In the genomic region with DNA sequence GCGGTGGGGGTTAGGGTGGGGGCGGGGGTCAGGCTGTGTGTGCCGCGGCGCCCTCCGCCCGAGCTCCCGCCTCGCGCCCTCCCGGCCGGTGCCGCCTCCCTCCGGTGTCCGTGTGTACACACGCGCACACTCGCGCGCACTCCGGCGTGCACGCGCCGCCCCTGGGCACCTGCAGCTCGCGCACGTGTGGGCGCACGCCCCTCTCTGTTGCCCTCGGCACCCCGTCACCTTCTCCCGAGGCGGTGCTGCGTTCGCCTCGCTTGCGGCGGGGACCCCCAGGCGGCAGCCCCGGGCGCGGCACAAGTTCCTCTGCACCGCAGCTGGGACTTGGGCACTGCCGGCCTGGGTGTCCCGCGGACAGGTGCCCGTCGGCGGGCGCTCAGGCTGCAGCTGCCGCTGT, we compare ENCODE assay signal across 9 cellular contexts. TPM values are rescaled to one million over a fixed set of nuclear protein-coding genes. Genes with fewer than 3 reads are reported as not detected.
DNase-seq lines count a peak whose midpoint lies in the region; ATAC-seq, FAIRE-seq and TF ChIP-seq lines count a peak whose summit lies in the region.
"Had no signal": no experiment of that assay in that cellular context is flagged by ENCODE, and none has a peak within 500 bp of the region (broad histone marks: within the 10 kb centered on the region; RNA-seq: fewer than 3 reads in every experiment).

No MANE protein-coding gene starts in this region.

- no peak for TF ChIP-seq CTCF in AG09309 (IDR thresholded peaks at IDR 0.05; ENCODE audit: control insufficient read depth, insufficient read depth, low read depth, low read length, missing control alignments)
- TF ChIP-seq CTCF in WERI-Rb-1 (IDR thresholded peaks at IDR 0.05; ENCODE audit: low read depth, low read length): peak; percentile 31; the same call in 1 of the 2 replicates
- TF ChIP-seq CTCF in heart left ventricle (IDR thresholded peaks at IDR 0.05): no peak
- no peak for TF ChIP-seq CTCF in pancreas (IDR thresholded peaks at IDR 0.05)

- H3K9ac ChIP-seq in HUES6 (ENCODE audit: low read length): peak overlapping the region; percentile 28

- FAIRE-seq in pancreas (lab: Jason Lieb, UNC) (no peak), HTR-8/SVneo (lab: Jason Lieb, UNC) (no peak)

- H3K36me3 ChIP-seq in HUES6 (ENCODE audit: control insufficient read depth, insufficient read depth, low read length) (no peaks in the 10 kb centered on the region), WERI-Rb-1 (no peaks in the 10 kb centered on the region), heart left ventricle (no peaks in the 10 kb centered on the region), pancreas (no peaks in the 10 kb centered on the region)

- DNase-seq in AG09309 (ENCODE audit: low read depth) (no peak), WERI-Rb-1 (peak; percentile 67), heart left ventricle (peak; percentile 13 to 60 (median 26)), pancreas (peak; percentile 62 to 89 (median 70)), HTR-8/SVneo (ENCODE audit: insufficient read length, low spot score) (no peak)
- no peak for DNase-seq in activated CD4-positive, alpha-beta T cell treated with anti-CD3 and anti-CD28 coated beads for 4 hours

- intact Hi-C loops in heart left ventricle (cut with DNase I) (no loop called here), pancreas (cut with DNase I) (no loop called here)

- no peaks in the 10 kb centered on the region; the same call in 1 of the 2 replicates for H3K9me3 ChIP-seq in HUES6 (ENCODE audit: control insufficient read depth, insufficient read depth, low read depth, low read length)
- peaks cover 8% of the 10 kb centered on the region for H3K9me3 ChIP-seq in WERI-Rb-1 (ENCODE audit: severe bottlenecking)
- H3K9me3 ChIP-seq in heart left ventricle: peaks cover 0 to 29% (median 10%) of the 10 kb centered on the region in 12 donors
- H3K9me3 ChIP-seq in pancreas: no peaks in the 10 kb centered on the region

- H3K27me3 ChIP-seq in HUES6 (ENCODE audit: control insufficient read depth, insufficient read depth, low read length): peaks cover 18% of the 10 kb centered on the region
- no peaks in the 10 kb centered on the region for H3K27me3 ChIP-seq in WERI-Rb-1 (ENCODE audit: insufficient read depth, low read depth, severe bottlenecking)
- H3K27me3 ChIP-seq in heart left ventricle: peaks cover 0 to 18% (median 0%) of the 10 kb centered on the region in 9 donors
- no peaks in the 10 kb centered on the region for H3K27me3 ChIP-seq in pancreas

- 0 to 1% (median 1%) methylated on average over 26 to 52 of the region's 52 CpGs for WGBS in heart left ventricle, 4 donors
- WGBS in pancreas, 2 donors: 1% methylated on average over 39 to 52 of the region's 52 CpGs

- no peak for TF ChIP-seq POLR2A in heart left ventricle (IDR thresholded peaks at IDR 0.05)

- ATAC-seq in heart left ventricle (peak in 3 of 4 donors; percentile 27 to 70 (median 67)), pancreas (peak; percentile 71 to 79 (median 74)), GM19455 (IDR thresholded peaks at IDR 0.05; ENCODE audit: unreplicated experiment) (no peak)

- no peak overlapping the region for H3K27ac ChIP-seq in HUES6 (ENCODE audit: low read depth, low read length)
- no peak overlapping the region for H3K27ac ChIP-seq in WERI-Rb-1
- H3K27ac ChIP-seq in heart left ventricle: peak overlapping the region in 5 of 12 donors; percentile 39 to 71 (median 66)
- H3K27ac ChIP-seq in pancreas: peak overlapping the region; percentile 58 to 89 (median 80)

- H3K4me3 ChIP-seq in AG09309 (ENCODE audit: control insufficient read depth, low read depth, low read length): peak overlapping the region; percentile 55
- H3K4me3 ChIP-seq in HUES6 (ENCODE audit: low read depth, low read length): peak overlapping the region; percentile 90
- H3K4me3 ChIP-seq in WERI-Rb-1 (ENCODE audit: low read depth, low read length): peak overlapping the region; percentile 83
- peak overlapping the region; percentile 42 to 79 (median 64) for H3K4me3 ChIP-seq in heart left ventricle
- peak overlapping the region; percentile 69 to 83 (median 78) for H3K4me3 ChIP-seq in pancreas

- no peaks in the 10 kb centered on the region for H3K4me1 ChIP-seq in HUES6 (ENCODE audit: control insufficient read depth, insufficient read depth, low read length)
- peaks cover 0 to 16% (median 0%) of the 10 kb centered on the region in 12 donors for H3K4me1 ChIP-seq in heart left ventricle
- peaks cover 0 to 4% (median 0%) of the 10 kb centered on the region in 3 donors for H3K4me1 ChIP-seq in pancreas

RNA-seq across cellular contexts. Expression of gene MACROD2, which starts 0.5 kb away (rescaled TPM):
- total RNA-seq in heart left ventricle: 1 to 10 TPM; 1.2 to 5.4 (median 2.6) TPM
- polyA plus RNA-seq in heart left ventricle: 1 to 10 TPM in 1 of 2 donors, under 1 TPM in 1; 0.54 to 1.0 TPM
- 1 to 10 TPM; 2.3 to 4.9 (median 3.1) TPM for total RNA-seq in pancreas
- polyA plus RNA-seq in pancreas: 1 to 10 TPM; 1.7 to 2.1 TPM
- total RNA-seq: activated naive CD4-positive, alpha-beta T cell treated with anti-CD3 and anti-CD28 coated beads, Interleukin-2, amount 50 U/mL, for 72 hours had no signal

RNA-seq across cellular contexts. Expression of gene SEL1L2, which starts 5.4 kb away (rescaled TPM):
- total RNA-seq in heart left ventricle (1 to 10 TPM in 4 of 9 donors, under 1 TPM in 4, not detected in 1; 0.59 to 5.8 (median 1.6) TPM), pancreas (not detected)
- polyA plus RNA-seq in heart left ventricle (10 to 100 TPM in 1 of 2 donors, 1 to 10 TPM in 1; 3.1 to 10.5 TPM), pancreas (under 1 TPM in 1 of 2 donors, not detected in 1; 0.46 TPM)
- total RNA-seq: activated naive CD4-positive, alpha-beta T cell treated with anti-CD3 and anti-CD28 coated beads, Interleukin-2, amount 50 U/mL, for 72 hours had no signal

Comparison
In these comparisons a context has a peak if more than half of its experiments do, and no peak if none do; other contexts are left out.
1. DNase-seq: peak in WERI-Rb-1 (single experiment), heart left ventricle (5 of 5) and pancreas (6 of 6); none in AG09309 (single experiment), HTR-8/SVneo (single experiment) and activated CD4-positive, alpha-beta T cell treated with anti-CD3 and anti-CD28 coated beads for 4 hours (0 of 2).
2. H3K27ac ChIP-seq: peak in pancreas (4 of 4); none in HUES6 (single experiment) and WERI-Rb-1 (single experiment).
3. Peak in every context shown above with its lines, with median percentiles within 50 percentile points of each other: H3K4me3 ChIP-seq.